8 cellular contexts compared by ENCODE assay signal in genomic region chr1:115641762-115642167, GRCh38. TPM values are rescaled to one million over a fixed set of nuclear protein-coding genes. Genes with fewer than 3 reads are reported as not detected.
A peak's percentile ranks its signal among the peaks of the same experiment; 100 is the strongest.
DNase-seq lines count a peak whose midpoint lies in the region; ATAC-seq and TF ChIP-seq lines count a peak whose summit lies in the region.

Gene VANGL1, plus strand, starts transcription at chr1:115641970. Its CDS starts 9,444 bp downstream, at chr1:115651414.

- H3K4me3 Mint-ChIP-seq in HFFc6: peak within 1 kb of the TSS; percentile 94
- peak within 1 kb of the TSS; percentile 90 for H3K4me3 Mint-ChIP-seq in T-helper 2 cell treated with Interferon-gamma antibody and Interleukin-4, amounts not matched to agents 5 μg/mL and 100 μg/mL, for 36 hours

- H3K4me1 ChIP-seq in colonic mucosa (peaks cover 9% of the 10 kb centered on the region), left lung (peaks cover 4 to 9% of the 10 kb centered on the region in 2 donors)

- H3K4me1 Mint-ChIP-seq in HFFc6 (ENCODE audit: low read depth): peaks cover 13% of the 10 kb centered on the region
- peaks cover 21% of the 10 kb centered on the region for H3K4me1 Mint-ChIP-seq in T-helper 2 cell treated with Interferon-gamma antibody and Interleukin-4, amounts not matched to agents 5 μg/mL and 100 μg/mL, for 36 hours (ENCODE audit: low read depth)

- H3K27ac Mint-ChIP-seq in HFFc6: peak within 1 kb of the TSS; percentile 73
- peak within 1 kb of the TSS; percentile 75 for H3K27ac Mint-ChIP-seq in T-helper 2 cell treated with Interferon-gamma antibody and Interleukin-4, amounts not matched to agents 5 μg/mL and 100 μg/mL, for 36 hours

- TF ChIP-seq CTCF in 22Rv1 (IDR thresholded peaks at IDR 0.05) (no peak), GM12865 (IDR thresholded peaks at IDR 0.05; ENCODE audit: insufficient read depth, low read depth, low read length, missing control alignments) (no peak), HFFc6 (IDR thresholded peaks at IDR 0.05) (no peak), colonic mucosa (IDR thresholded peaks at IDR 0.05) (no peak), left lung (IDR thresholded peaks at IDR 0.05) (no peak)

- peaks cover 6% of the 10 kb centered on the region for H3K36me3 Mint-ChIP-seq in HFFc6 (ENCODE audit: low read depth)
- H3K36me3 Mint-ChIP-seq in T-helper 2 cell treated with Interferon-gamma antibody and Interleukin-4, amounts not matched to agents 5 μg/mL and 100 μg/mL, for 36 hours (ENCODE audit: low read depth): peaks cover 23% of the 10 kb centered on the region

- H3K27me3 ChIP-seq in MG63 (no peaks in the 10 kb centered on the region), colonic mucosa (no peaks in the 10 kb centered on the region), left lung (peaks cover 0 to 14% of the 10 kb centered on the region in 2 donors)

- peaks cover 11% of the 10 kb centered on the region for H3K9me3 Mint-ChIP-seq in HFFc6
- H3K9me3 Mint-ChIP-seq in T-helper 2 cell treated with Interferon-gamma antibody and Interleukin-4, amounts not matched to agents 5 μg/mL and 100 μg/mL, for 36 hours: peaks cover 30% of the 10 kb centered on the region

- H3K9me3 ChIP-seq in MG63: peaks cover 11% of the 10 kb centered on the region
- H3K9me3 ChIP-seq in colonic mucosa: no peaks in the 10 kb centered on the region
- peaks cover 0 to 17% of the 10 kb centered on the region in 2 donors for H3K9me3 ChIP-seq in left lung

- H3K36me3 ChIP-seq in MG63: peaks cover 3% of the 10 kb centered on the region
- no peaks in the 10 kb centered on the region for H3K36me3 ChIP-seq in colonic mucosa
- no peaks in the 10 kb centered on the region for H3K36me3 ChIP-seq in left lung

- intact Hi-C loops in colonic mucosa (cut with DNase I) (no loop called here), left lung (cut with DNase I) (no loop called here)

- H3K4me3 ChIP-seq in GM12865 (ENCODE audit: low read depth, low read length) (peak within 1 kb of the TSS; percentile 93), MG63 (peak within 1 kb of the TSS; percentile 89), colonic mucosa (peak within 1 kb of the TSS; percentile 91), left lung (peak within 1 kb of the TSS; percentile 78 to 86)

- peak within 1 kb of the TSS; percentile 65 for H3K27ac ChIP-seq in 22Rv1
- H3K27ac ChIP-seq in colonic mucosa: peak within 1 kb of the TSS; percentile 84
- peak within 1 kb of the TSS; percentile 46 to 65 for H3K27ac ChIP-seq in left lung

- DNase-seq in GM12865 (ENCODE audit: low read depth) (peak; percentile 83), HFFc6 (peak; percentile 50), MG63 (peak; percentile 86), colonic mucosa (peak; percentile 79), left lung (peak; percentile 57 to 92)
- DNase-seq in T-helper 2 cell treated with Interferon-gamma antibody and Interleukin-4, amounts not matched to agents 5 μg/mL and 100 μg/mL, for 36 hours (ENCODE audit: low spot score): peak; percentile 60
- peak; percentile 69 for DNase-seq in stimulated activated CD8-positive, alpha-beta memory T cell treated with anti-CD3 and anti-CD28 coated beads, Interleukin-4, amount 100 ng/mL, for 48 hours

- H3K27me3 Mint-ChIP-seq in HFFc6 (ENCODE audit: insufficient read depth): peaks cover 19% of the 10 kb centered on the region
- H3K27me3 Mint-ChIP-seq in T-helper 2 cell treated with Interferon-gamma antibody and Interleukin-4, amounts not matched to agents 5 μg/mL and 100 μg/mL, for 36 hours (ENCODE audit: low read depth): peaks cover 33% of the 10 kb centered on the region

- peak within 1 kb of the TSS; percentile 74 to 89 for H3K9ac ChIP-seq in colonic mucosa (ENCODE audit: low read depth in 2 of 2, low read length in 2 of 2)

- peak; percentile 87 for ATAC-seq in left lung

RNA-seq across cellular contexts. Expression of gene VANGL1, which starts in this region (rescaled TPM):
- total RNA-seq in HFFc6 (2021; fragmentation: NEBNext Ultra II Directional; extraction: Animal tissue kit (Norgen Biotek cat#: 25700)): 10 to 100 TPM; 14.7 to 20.6 (median 18.5) TPM
- 3.1 and 4.9 TPM in 2 replicates for total RNA-seq in MG63 (2014; rRNA removed; shearing (Covaris generic); ENCODE audit: low replicate concordance)
- total RNA-seq in colonic mucosa (10 to 100 TPM; 14.7 to 23.8 TPM), left lung (10 to 100 TPM; 14.7 to 16.6 TPM)

Comparison
In these comparisons a context has a peak if more than half of its experiments do, and no peak if none do; other contexts are left out.
1. Peak in every context shown above with its lines: DNase-seq, ATAC-seq, H3K4me3 ChIP-seq and H3K27ac ChIP-seq.